14 cellular contexts compared by ENCODE assay signal in the genomic region with DNA sequence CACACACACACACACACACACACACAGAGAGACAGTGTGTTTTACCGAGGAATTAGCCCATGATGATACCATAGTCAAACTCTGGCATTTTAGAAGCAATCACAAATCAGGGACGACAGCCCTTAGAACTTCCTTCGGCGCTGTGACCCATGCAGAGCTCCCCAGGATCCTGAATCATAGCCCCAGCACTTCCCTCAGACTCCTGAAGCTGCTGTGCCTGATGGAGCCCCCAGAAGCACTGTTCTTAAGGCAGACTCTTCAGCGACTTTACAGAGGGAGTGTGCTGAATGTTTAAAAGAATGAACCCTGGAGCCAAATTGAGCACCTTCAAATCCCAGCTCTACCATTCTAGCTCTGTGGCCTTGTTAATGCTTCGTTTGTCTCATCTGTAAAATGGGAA.
DNase-seq lines count a peak whose midpoint lies in the region; ATAC-seq and TF ChIP-seq lines count a peak whose summit lies in the region.
"Had no signal": no experiment of that assay in that cellular context is flagged by ENCODE, and none has a peak within 500 bp of the region (broad histone marks: within the 10 kb centered on the region; RNA-seq: fewer than 3 reads in every experiment).

No MANE protein-coding gene starts in this region.

- H3K27ac Mint-ChIP-seq in WTC11 (no peak overlapping the region), neural progenitor cell (peak overlapping the region; percentile 44)
- no peak overlapping the region for H3K27ac Mint-ChIP-seq in activated naive CD4-positive, alpha-beta T cell treated with anti-CD3 and anti-CD28 coated beads, Interleukin-2, amount 50 U/mL, for 72 hours
- no peak overlapping the region for H3K27ac Mint-ChIP-seq in naive thymus-derived CD4-positive, alpha-beta T cell
- H3K27ac Mint-ChIP-seq: CD4-positive, alpha-beta memory T cell; H9 had no signal

- CTCF ChIA-PET in WTC11 (lab: Charles Lee) = interaction anchor here (1.3 kb wide), 1 partner anchor 73 kb away, joined by 6 read pairs; no protein-coding TSS in a partner anchor
- CTCF ChIA-PET in naive thymus-derived CD4-positive, alpha-beta T cell (lab: Charles Lee) = no interaction called here

- POLR2A ChIA-PET in WTC11 (lab: Charles Lee) = no interaction called here
- POLR2A ChIA-PET in naive thymus-derived CD4-positive, alpha-beta T cell (lab: Charles Lee) = no interaction called here

- peaks cover 19% of the 10 kb centered on the region for H3K4me1 Mint-ChIP-seq in WTC11
- H3K4me1 Mint-ChIP-seq in neural progenitor cell = peaks cover 7% of the 10 kb centered on the region
- peaks cover 0 to 14% (median 0%) of the 10 kb centered on the region in 7 donors for H3K4me1 Mint-ChIP-seq in naive thymus-derived CD4-positive, alpha-beta T cell
- H3K4me1 Mint-ChIP-seq: CD4-positive, alpha-beta memory T cell had no signal

- H4K20me1 ChIP-seq in neural progenitor cell (ENCODE audit: low read depth) = no peaks in the 10 kb centered on the region

- no peak overlapping the region for H2BK120ac ChIP-seq in mesendoderm (ENCODE audit: low read depth, low read length)

- peak; percentile 36; the same call in 1 of the 2 replicates for ATAC-seq in WTC11
- no peak for ATAC-seq in HG03025 (IDR thresholded peaks at IDR 0.05; ENCODE audit: low FRiP score, unreplicated experiment)
- no peak for ATAC-seq in activated naive CD4-positive, alpha-beta T cell treated with anti-CD3 and anti-CD28 coated beads, Interleukin-2, amount 50 U/mL, for 72 hours
- ATAC-seq in naive thymus-derived CD4-positive, alpha-beta T cell = no peak
- ATAC-seq: HepG2 had no signal

- no peak overlapping the region for H4K5ac ChIP-seq in mesendoderm (ENCODE audit: low read length)

- no peak for TF ChIP-seq CTCF in WTC11 (IDR thresholded peaks at IDR 0.05)
- no peak for TF ChIP-seq CTCF in neural progenitor cell (IDR thresholded peaks at IDR 0.05)

- H3F3A ChIP-seq in neural progenitor cell (ENCODE audit: low read depth) = no peaks in the 10 kb centered on the region

- peak overlapping the region; percentile 64 for H2BK15ac ChIP-seq in mesendoderm (replicated peaks; ENCODE audit: low read depth)

- H3K27me3 Mint-ChIP-seq in WTC11 (ENCODE audit: low read depth) (no peaks in the 10 kb centered on the region), neural progenitor cell (ENCODE audit: insufficient read depth, low read depth) (peaks cover 2% of the 10 kb centered on the region)
- no peaks in the 10 kb centered on the region for H3K27me3 Mint-ChIP-seq in naive thymus-derived CD4-positive, alpha-beta T cell
- H3K27me3 Mint-ChIP-seq: CD4-positive, alpha-beta memory T cell had no signal

- H3K36me3 ChIP-seq in mesendoderm (ENCODE audit: control insufficient read depth, insufficient read depth, low read length) = no peaks in the 10 kb centered on the region
- no peaks in the 10 kb centered on the region for H3K36me3 ChIP-seq in neural progenitor cell
- H3K36me3 ChIP-seq in naive thymus-derived CD4-positive, alpha-beta T cell (ENCODE audit: control insufficient read depth in 2 of 3, insufficient read depth in 3 of 3, low read length in 3 of 3) = no peaks in the 10 kb centered on the region
- H3K36me3 ChIP-seq: BE2C had no signal

- H3K79me2 ChIP-seq in mesendoderm (ENCODE audit: control insufficient read depth, insufficient read depth, low read length) = no peaks in the 10 kb centered on the region
- H3K79me2 ChIP-seq in neural progenitor cell (ENCODE audit: low read depth) = no peaks in the 10 kb centered on the region

- no peak overlapping the region for H3K9ac ChIP-seq in mesendoderm (ENCODE audit: low read length)
- no peak overlapping the region for H3K9ac ChIP-seq in neural progenitor cell
- H3K9ac ChIP-seq: GM23248 had no signal

- no peak overlapping the region for H3K27ac ChIP-seq in mesendoderm (ENCODE audit: low read depth, low read length)
- no peak overlapping the region for H3K27ac ChIP-seq in neural progenitor cell
- H3K27ac ChIP-seq in naive thymus-derived CD4-positive, alpha-beta T cell (ENCODE audit: low read depth, low read length) = no peak overlapping the region
- H3K27ac ChIP-seq: C4-2B, GM23248 had no signal

- no peak overlapping the region for H3K56ac ChIP-seq in mesendoderm (ENCODE audit: low read length)

- H3K23ac ChIP-seq in mesendoderm (ENCODE audit: low read length) = no peak overlapping the region

- no peak overlapping the region for H3K4ac ChIP-seq in mesendoderm (ENCODE audit: low read depth, low read length)

- no peak overlapping the region for H3K4me2 ChIP-seq in mesendoderm (ENCODE audit: low read length)
- H3K4me2 ChIP-seq in neural progenitor cell = no peak overlapping the region

- H3K9me3 Mint-ChIP-seq in WTC11 = no peaks in the 10 kb centered on the region
- H3K9me3 Mint-ChIP-seq in neural progenitor cell = peaks cover 2% of the 10 kb centered on the region
- H3K9me3 Mint-ChIP-seq in activated naive CD4-positive, alpha-beta T cell treated with anti-CD3 and anti-CD28 coated beads, Interleukin-2, amount 50 U/mL, for 72 hours = no peaks in the 10 kb centered on the region
- peaks cover 0 to 3% (median 0%) of the 10 kb centered on the region in 11 donors for H3K9me3 Mint-ChIP-seq in naive thymus-derived CD4-positive, alpha-beta T cell

- H3K36me3 Mint-ChIP-seq in WTC11 (no peaks in the 10 kb centered on the region), neural progenitor cell (no peaks in the 10 kb centered on the region)
- H3K36me3 Mint-ChIP-seq in activated naive CD4-positive, alpha-beta T cell treated with anti-CD3 and anti-CD28 coated beads, Interleukin-2, amount 50 U/mL, for 72 hours = no peaks in the 10 kb centered on the region
- H3K36me3 Mint-ChIP-seq in naive thymus-derived CD4-positive, alpha-beta T cell = peaks cover 0 to 2% (median 0%) of the 10 kb centered on the region in 5 donors
- H3K36me3 Mint-ChIP-seq: CD4-positive, alpha-beta memory T cell had no signal

- H3K4me3 ChIP-seq in mesendoderm (ENCODE audit: low read length) (no peak overlapping the region), neural progenitor cell (no peak overlapping the region)
- H3K4me3 ChIP-seq in naive thymus-derived CD4-positive, alpha-beta T cell (ENCODE audit: low read length) = no peak overlapping the region
- H3K4me3 ChIP-seq: GM23248 had no signal

- H3K79me1 ChIP-seq in mesendoderm (ENCODE audit: low read length) = no peaks in the 10 kb centered on the region

- DNase-seq in WTC11 (ENCODE audit: low spot score) = no peak
- no peak for DNase-seq in mesendoderm
- no peak for DNase-seq in neural progenitor cell (ENCODE audit: low spot score)
- no peak for DNase-seq in activated naive CD4-positive, alpha-beta T cell treated with anti-CD3 and anti-CD28 coated beads, Interleukin-2, amount 50 U/mL, for 72 hours (ENCODE audit: low spot score in 2 of 2)
- no peak for DNase-seq in NCI-H774 (lab: John Stamatoyannopoulos, UW)
- DNase-seq in naive thymus-derived CD4-positive, alpha-beta T cell = no peak
- DNase-seq: BE2C; CD4-positive, alpha-beta memory T cell; DMS79 treated with DMSO at 0.1 percent for 48 hours; GM23248; H9 had no signal

- H2AFZ ChIP-seq in neural progenitor cell (replicated peaks) = peak overlapping the region; percentile 59

- H4K8ac ChIP-seq in mesendoderm (ENCODE audit: low read depth, low read length) = no peak overlapping the region

- no CpG with 5 or more reads among the region's 6 CpGs for WGBS in mesendoderm (ENCODE audit: extremely low coverage, insufficient coverage, low lambda C conversion rate)

- H3K4me3 Mint-ChIP-seq in WTC11 = no peak overlapping the region
- no peak overlapping the region for H3K4me3 Mint-ChIP-seq in neural progenitor cell
- H3K4me3 Mint-ChIP-seq in naive thymus-derived CD4-positive, alpha-beta T cell = no peak overlapping the region
- H3K4me3 Mint-ChIP-seq: CD4-positive, alpha-beta memory T cell; H9 had no signal

- no peaks in the 10 kb centered on the region for H3K9me3 ChIP-seq in neural progenitor cell (ENCODE audit: low read depth)
- no peaks in the 10 kb centered on the region for H3K9me3 ChIP-seq in naive thymus-derived CD4-positive, alpha-beta T cell (ENCODE audit: control insufficient read depth in 2 of 3, low read length in 3 of 3)
- H3K9me3 ChIP-seq: BE2C had no signal

- H3K18ac ChIP-seq in mesendoderm (ENCODE audit: low read length) = no peak overlapping the region

- H2BK5ac ChIP-seq in mesendoderm (ENCODE audit: low read length) = no peak overlapping the region

- H3K27me3 ChIP-seq in mesendoderm (ENCODE audit: insufficient read depth, low read length, poor library complexity) (no peaks in the 10 kb centered on the region), neural progenitor cell (no peaks in the 10 kb centered on the region)
- H3K27me3 ChIP-seq in naive thymus-derived CD4-positive, alpha-beta T cell (ENCODE audit: control insufficient read depth in 2 of 2, insufficient read depth in 2 of 2, low read length in 2 of 2) = no peaks in the 10 kb centered on the region
- H3K27me3 ChIP-seq: BE2C had no signal

- no peak overlapping the region for H2AK5ac ChIP-seq in mesendoderm (ENCODE audit: low read length)

- intact Hi-C loops in naive thymus-derived CD4-positive, alpha-beta T cell (cut with micrococcal nuclease) = no loop called here

- H3K4me1 ChIP-seq in mesendoderm (ENCODE audit: control insufficient read depth, low read depth, low read length) (no peaks in the 10 kb centered on the region), neural progenitor cell (no peaks in the 10 kb centered on the region)
- no peaks in the 10 kb centered on the region for H3K4me1 ChIP-seq in naive thymus-derived CD4-positive, alpha-beta T cell (ENCODE audit: control insufficient read depth in 2 of 2, insufficient read depth in 2 of 2, low read length in 2 of 2)
- H3K4me1 ChIP-seq: BE2C had no signal

TF ChIP-seq in WTC11, 78 proteins besides CTCF, POLR2A, EP300 and RAD21 (continues in another document):
- TF ChIP-seq ZNF232 (CRISPR knock-in tag; IDR thresholded peaks at IDR 0.05) = no peak
- no peak for TF ChIP-seq NFE2L1 (CRISPR knock-in tag; IDR thresholded peaks at IDR 0.05)
- TF ChIP-seq ZNF416 (CRISPR knock-in tag; IDR thresholded peaks at IDR 0.05) = no peak
- no peak for TF ChIP-seq OVOL2 (CRISPR knock-in tag; IDR thresholded peaks at IDR 0.05; ENCODE audit: borderline replicate concordance)
- TF ChIP-seq, protein P1, sequence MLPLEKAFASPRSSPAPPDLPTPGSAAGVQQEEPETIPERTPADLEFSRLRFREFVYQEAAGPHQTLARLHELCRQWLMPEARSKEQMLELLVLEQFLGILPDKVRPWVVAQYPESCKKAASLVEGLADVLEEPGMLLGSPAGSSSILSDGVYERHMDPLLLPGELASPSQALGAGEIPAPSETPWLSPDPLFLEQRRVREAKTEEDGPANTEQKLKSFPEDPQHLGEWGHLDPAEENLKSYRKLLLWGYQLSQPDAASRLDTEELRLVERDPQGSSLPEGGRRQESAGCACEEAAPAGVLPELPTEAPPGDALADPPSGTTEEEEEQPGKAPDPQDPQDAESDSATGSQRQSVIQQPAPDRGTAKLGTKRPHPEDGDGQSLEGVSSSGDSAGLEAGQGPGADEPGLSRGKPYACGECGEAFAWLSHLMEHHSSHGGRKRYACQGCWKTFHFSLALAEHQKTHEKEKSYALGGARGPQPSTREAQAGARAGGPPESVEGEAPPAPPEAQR (CRISPR knock-in tag; IDR thresholded peaks at IDR 0.05) = no peak
